ENCODE assay signal across 16 cellular contexts in the genomic region with DNA sequence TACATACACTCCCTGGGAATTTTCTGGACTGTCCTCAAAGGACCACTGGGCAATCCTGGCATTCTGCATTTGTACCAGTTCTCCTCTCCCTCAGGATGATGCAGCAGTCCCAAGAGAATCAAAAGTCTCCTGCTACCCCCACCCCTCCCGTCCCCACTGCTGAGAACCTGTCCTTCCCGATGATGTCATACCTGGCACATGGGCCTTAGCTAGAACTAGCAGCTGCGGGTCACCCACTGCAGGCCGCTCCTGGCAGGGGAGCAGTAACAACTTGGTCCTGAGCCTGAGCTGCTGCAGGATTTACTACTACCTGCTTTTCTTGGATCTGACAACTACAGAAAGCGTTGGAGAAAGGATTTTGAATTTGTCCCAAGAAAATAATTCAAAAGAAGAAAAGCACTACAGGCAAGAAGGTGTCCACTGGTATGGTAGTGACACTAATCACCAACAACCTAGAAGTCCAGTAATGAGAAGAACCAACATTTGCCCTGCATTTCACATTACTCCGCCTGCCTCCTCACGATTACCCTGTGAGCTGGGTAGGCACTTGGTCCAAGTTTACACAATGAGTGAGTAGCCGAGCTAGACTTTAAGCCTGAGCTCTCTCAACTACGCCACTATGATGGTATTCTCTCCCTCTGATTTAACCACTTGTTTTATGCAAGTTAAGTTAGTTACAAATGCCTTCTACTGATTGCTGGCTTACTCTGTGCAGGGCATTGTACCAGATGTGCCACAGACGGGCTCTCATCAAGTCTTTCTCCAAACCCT. TPM values are rescaled to one million over a fixed set of nuclear protein-coding genes. Genes with fewer than 3 reads are reported as not detected.
DNase-seq lines count a peak whose midpoint lies in the region; ATAC-seq and TF ChIP-seq lines count a peak whose summit lies in the region.
"Had no signal": no experiment of that assay in that cellular context is flagged by ENCODE, and none has a peak within 500 bp of the region (broad histone marks: within the 10 kb centered on the region; RNA-seq: fewer than 3 reads in every experiment).

No MANE protein-coding gene starts in this region.

- H3K4me1 ChIP-seq in transverse colon, result no peaks in the 10 kb centered on the region
- H3K4me1 ChIP-seq: testis had no signal

- no peak for TF ChIP-seq POLR2A in transverse colon (IDR thresholded peaks at IDR 0.05)

- no peak for TF ChIP-seq CTCF in coronary artery (IDR thresholded peaks at IDR 0.05)
- no peak for TF ChIP-seq CTCF in transverse colon (IDR thresholded peaks at IDR 0.05)

- ATAC-seq in left colon (no peak), HG02981 (IDR thresholded peaks at IDR 0.05; ENCODE audit: unreplicated experiment) (no peak)
- ATAC-seq: GM12878 had no signal

- H3K27ac ChIP-seq in coronary artery (peak overlapping the region; percentile 30 to 37), transverse colon (peak overlapping the region in 3 of 4 donors; percentile 50 to 65 (median 55))
- H3K27ac ChIP-seq: dorsolateral prefrontal cortex, GM23248, testis had no signal

- H3K27me3 ChIP-seq in transverse colon, result no peaks in the 10 kb centered on the region
- H3K27me3 ChIP-seq: dorsolateral prefrontal cortex, testis had no signal

- DNase-seq in NCI-H82 (lab: John Stamatoyannopoulos, UW) (peak; percentile 60), NCI-H82 treated with DMSO at 0.1 percent for 48 hours (lab: John Stamatoyannopoulos, UW; ENCODE audit: unreplicated experiment) (no peak), coronary artery (ENCODE audit: low spot score) (no peak), left colon (peak; percentile 19 to 53), transverse colon (peak; percentile 29), NCI-H526 (lab: John Stamatoyannopoulos, UW) (no peak), kidney glomerular epithelial cell (lab: John Stamatoyannopoulos, UW) (no peak)
- DNase-seq: activated CD4-positive, CD25-positive, alpha-beta regulatory T cell treated with anti-CD3 and anti-CD28 coated beads, Interleukin-2, amount 50 U/mL, for 72 hours; DMS79; GM23248; MM.1S; SW 1271; testis had no signal

- H3K36me3 ChIP-seq in transverse colon, result no peaks in the 10 kb centered on the region

- 59 to 62% methylated on average over 3 to 10 of the region's 10 CpGs for WGBS in transverse colon (ENCODE audit: low coverage in 1 of 2), 2 donors

- intact Hi-C loops in left colon (cut with DNase I, micrococcal nuclease), result no loop called here
- intact Hi-C loops in transverse colon (cut with DNase I; ENCODE audit: low total_unique reads), result no loop called here

- no peak overlapping the region for H3K4me3 ChIP-seq in coronary artery
- no peak overlapping the region for H3K4me3 ChIP-seq in transverse colon
- H3K4me3 ChIP-seq: dorsolateral prefrontal cortex, GM12878, GM23248, testis had no signal

- H3K9me3 ChIP-seq in transverse colon, result no peaks in the 10 kb centered on the region
- H3K9me3 ChIP-seq: testis had no signal

- no peak for TF ChIP-seq EP300 in transverse colon (IDR thresholded peaks at IDR 0.05; ENCODE audit: low read depth)

- in situ Hi-C loops in transverse colon (cut with MboI; ENCODE audit: low pct_ligation_motif_present in 1 of 4, low pct_unique_long_range_greater_than_20kb in 1 of 4, low sequenced_read_pairs in 3 of 4), result no loop called here

RNA-seq across cellular contexts. Expression of a gene that starts 55.3 kb away (rescaled TPM):
- total RNA-seq in left colon (under 1 TPM; 0.89 to 0.95 TPM), transverse colon (1 to 10 TPM in 1 of 4 donors, under 1 TPM in 1, not detected in 2; 0.41 to 1.3 TPM)

Comparison
In these comparisons a context has a peak if more than half of its experiments do, and no peak if none do; other contexts are left out.
1. DNase-seq: peak in NCI-H82 (single experiment), left colon (2 of 2) and transverse colon (single experiment); none in NCI-H82 treated with DMSO at 0.1 percent for 48 hours (single experiment), coronary artery (single experiment), NCI-H526 (0 of 2) and kidney glomerular epithelial cell (single experiment).